12 cellular contexts compared by ENCODE assay signal in the genomic region with DNA sequence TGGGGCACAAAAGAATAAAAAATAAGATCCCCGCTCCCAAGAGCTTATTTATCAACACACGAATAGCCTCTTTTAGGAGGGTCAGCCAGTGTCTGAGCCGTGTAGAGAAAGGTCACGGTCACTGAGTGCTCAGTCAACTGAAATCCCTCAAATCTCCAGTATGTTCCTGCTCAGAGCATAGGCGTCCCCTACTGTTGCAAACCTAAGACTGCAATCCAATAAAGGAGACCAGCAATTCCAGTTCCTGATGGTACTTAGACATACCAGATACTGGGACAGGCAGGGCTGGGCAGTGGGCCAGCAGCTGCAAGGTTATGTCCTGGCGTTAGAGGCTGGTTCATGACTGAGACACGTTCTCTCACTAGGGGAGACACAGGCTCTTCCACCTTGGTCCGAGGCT.
DNase-seq lines count a peak whose midpoint lies in the region; ATAC-seq and TF ChIP-seq lines count a peak whose summit lies in the region.
"Had no signal": no experiment of that assay in that cellular context is flagged by ENCODE, and none has a peak within 500 bp of the region (broad histone marks: within the 10 kb centered on the region; RNA-seq: fewer than 3 reads in every experiment).

No MANE protein-coding gene starts in this region.

- intact Hi-C loops in left lung (cut with DNase I): no loop called here

- DNase-seq in NB4 (ENCODE audit: low read depth): peak; percentile 2
- DNase-seq in endothelial cell (ENCODE audit: low spot score): peak; percentile 10
- DNase-seq in left lung: peak in 1 of 2 donors; percentile 67
- DNase-seq in T-helper 17 cell: no peak
- no peak for DNase-seq in central memory CD4-positive, alpha-beta T cell
- DNase-seq in GM10266 (ENCODE audit: extremely low spot score): no peak
- DNase-seq: activated CD4-positive, alpha-beta memory T cell treated with anti-CD3 and anti-CD28 coated beads for 36 hours; CD4-positive, alpha-beta T cell had no signal

- H3K36me3 Mint-ChIP-seq in endothelial cell (ENCODE audit: low read depth, unreplicated experiment): no peaks in the 10 kb centered on the region
- H3K36me3 Mint-ChIP-seq in T-helper 17 cell (ENCODE audit: low read depth): no peaks in the 10 kb centered on the region
- H3K36me3 Mint-ChIP-seq: activated CD4-positive, alpha-beta memory T cell treated with anti-CD3 and anti-CD28 coated beads for 36 hours had no signal

- TF ChIP-seq CTCF in C4-2B (conservative IDR thresholded peaks at IDR 0.05) (peak; percentile 78), NB4 (IDR thresholded peaks at IDR 0.05; ENCODE audit: low read depth, low read length) (peak; percentile 32), endothelial cell (IDR thresholded peaks at IDR 0.05; ENCODE audit: unreplicated experiment) (peak; percentile 21), left lung (IDR thresholded peaks at IDR 0.05) (no peak), GM10266 (IDR thresholded peaks at IDR 0.05; ENCODE audit: control insufficient read depth, insufficient read depth, low read depth, missing control alignments) (no peak)

- no peak overlapping the region for H3K27ac ChIP-seq in C4-2B
- H3K27ac ChIP-seq in left lung: no peak overlapping the region
- H3K27ac ChIP-seq: epithelial cell of prostate, vagina had no signal

- H3K4me1 Mint-ChIP-seq in endothelial cell (ENCODE audit: unreplicated experiment): no peaks in the 10 kb centered on the region
- H3K4me1 Mint-ChIP-seq in T-helper 17 cell: no peaks in the 10 kb centered on the region

- H3K27me3 Mint-ChIP-seq in endothelial cell (ENCODE audit: unreplicated experiment) (no peaks in the 10 kb centered on the region), T-helper 17 cell (peaks cover 39% of the 10 kb centered on the region)
- H3K27me3 Mint-ChIP-seq: activated CD4-positive, alpha-beta memory T cell treated with anti-CD3 and anti-CD28 coated beads for 36 hours had no signal

- H3K4me1 ChIP-seq in left lung: no peaks in the 10 kb centered on the region
- H3K4me1 ChIP-seq: vagina had no signal

- H3K4me3 ChIP-seq in NB4 (ENCODE audit: low read depth, low read length) (no peak overlapping the region), left lung (no peak overlapping the region)
- H3K4me3 ChIP-seq: vagina had no signal

- H3K9me3 Mint-ChIP-seq in endothelial cell (ENCODE audit: unreplicated experiment): no peaks in the 10 kb centered on the region
- H3K9me3 Mint-ChIP-seq: activated CD4-positive, alpha-beta memory T cell treated with anti-CD3 and anti-CD28 coated beads for 36 hours; CD4-positive, alpha-beta T cell had no signal

- no peaks in the 10 kb centered on the region for H3K36me3 ChIP-seq in left lung
- H3K36me3 ChIP-seq: vagina had no signal

- ATAC-seq in left lung (peak; percentile 77), T-helper 17 cell (no peak), GM19035 (IDR thresholded peaks at IDR 0.05; ENCODE audit: unreplicated experiment) (no peak)

- no peak overlapping the region for H3K4me3 Mint-ChIP-seq in endothelial cell (ENCODE audit: unreplicated experiment)
- H3K4me3 Mint-ChIP-seq in T-helper 17 cell: no peak overlapping the region
- H3K4me3 Mint-ChIP-seq: activated CD4-positive, alpha-beta memory T cell treated with anti-CD3 and anti-CD28 coated beads for 36 hours; CD4-positive, alpha-beta T cell had no signal

- H3K9me3 ChIP-seq in left lung (no peaks in the 10 kb centered on the region), T-helper 17 cell (ENCODE audit: control insufficient read depth, low read length, poor library complexity, severe bottlenecking) (no peaks in the 10 kb centered on the region)
- H3K9me3 ChIP-seq: vagina had no signal

- TF ChIP-seq POLR2A in NB4 (IDR thresholded peaks at IDR 0.05; ENCODE audit: extremely low read depth, insufficient read length): no peak

- H3K27me3 ChIP-seq in left lung: no peaks in the 10 kb centered on the region
- H3K27me3 ChIP-seq: vagina had no signal

- no peak overlapping the region for H3K27ac Mint-ChIP-seq in endothelial cell (ENCODE audit: unreplicated experiment)
- no peak overlapping the region for H3K27ac Mint-ChIP-seq in T-helper 17 cell
- H3K27ac Mint-ChIP-seq: activated CD4-positive, alpha-beta memory T cell treated with anti-CD3 and anti-CD28 coated beads for 36 hours; CD4-positive, alpha-beta T cell had no signal

Comparison
In these comparisons a context has a peak if more than half of its experiments do, and no peak if none do; other contexts are left out.
1. CTCF ChIP-seq: peak in C4-2B (single experiment), NB4 (single experiment) and endothelial cell (single experiment); none in left lung (0 of 2) and GM10266 (single experiment).
2. DNase-seq: peak in NB4 (single experiment) and endothelial cell (single experiment); none in T-helper 17 cell (0 of 3), central memory CD4-positive, alpha-beta T cell (single experiment) and GM10266 (single experiment).